In genomic region chr9:87854563-87854962, GRCh38 we compare ENCODE assay signal across 21 cellular contexts. TPM values are rescaled to one million over a fixed set of nuclear protein-coding genes. Genes with fewer than 3 reads are reported as not detected.
"Had no signal": no experiment of that assay in that cellular context is flagged by ENCODE, and none has a peak within 500 bp of the region (broad histone marks: within the 10 kb centered on the region; RNA-seq: fewer than 3 reads in every experiment).

No MANE protein-coding gene starts in this region.

- H3K27me3 ChIP-seq: breast epithelium, MG63 had no signal

- H3K4me3 ChIP-seq: breast epithelium, MG63, SK-N-MC had no signal

- H3K36me3 ChIP-seq: breast epithelium, MG63 had no signal

- DNase-seq: activated CD4-positive, alpha-beta T cell treated with anti-CD3 and anti-CD28 coated beads for 48 hours; activated CD4-positive, alpha-beta T cell treated with anti-CD3 and anti-CD28 coated beads, Interleukin-2, amount 50 U/mL, for 4 hours; activated CD4-positive, CD25-positive, alpha-beta regulatory T cell treated with anti-CD3 and anti-CD28 coated beads, Interleukin-2, amount 50 U/mL, for 72 hours; activated CD8-positive, alpha-beta memory T cell treated with anti-CD3 and anti-CD28 coated beads, Interleukin-2, amount 50 U/mL, for 48 hours; activated CD8-positive, alpha-beta T cell treated with anti-CD3 and anti-CD28 coated beads, Interleukin-2, amount 10 ng/mL, durations not matched to agents 7 days and 5 days; activated naive CD4-positive, alpha-beta T cell; activated T-cell treated with anti-CD3 and anti-CD28 coated beads, Interleukin-2, amount 50 U/mL, for 1 hour; aorta; caudate nucleus; MG63; MV-4-11; NCI-H146; NCI-H1930; NCI-H510A treated with DMSO at 0.1 percent for 48 hours; SIG-M5; SW 1271 had no signal

- H3K4me1 ChIP-seq: breast epithelium had no signal

- H3K27ac ChIP-seq: breast epithelium had no signal

- H3K9me3 ChIP-seq: MG63 had no signal

RNA-seq across cellular contexts. Expression of gene SPATA31E1, which starts 28.1 kb away (rescaled TPM):
- total RNA-seq: activated CD8-positive, alpha-beta T cell treated with anti-CD3 and anti-CD28 coated beads, Interleukin-2, amount 10 ng/mL, durations not matched to agents 7 days and 5 days; aorta; breast epithelium; OCI-LY7; RPMI7951; T-helper 1 cell treated with Interleukin-12 subunit alpha and Interleukin-12 subunit beta and Interleukin-4 antibody, amounts not matched to agents 30 ng/mL and 1 ng/mL, for 36 hours had no signal
- polyA plus RNA-seq: aorta had no signal
